8 cellular contexts compared by ENCODE assay signal in genomic region chr19:40798223-40798996, GRCh38. TPM values are rescaled to one million over a fixed set of nuclear protein-coding genes. Genes with fewer than 3 reads are reported as not detected.
A peak's percentile ranks its signal among the peaks of the same experiment; 100 is the strongest.
DNase-seq lines count a peak whose midpoint lies in the region; ATAC-seq and TF ChIP-seq lines count a peak whose summit lies in the region.

No MANE protein-coding gene starts in this region.

- H3K9me3 ChIP-seq in DOHH2 (ENCODE audit: control insufficient read depth, insufficient read depth, low read length) (no peaks in the 10 kb centered on the region), esophagus squamous epithelium (no peaks in the 10 kb centered on the region)

- H3F3A ChIP-seq in DOHH2 (ENCODE audit: control insufficient read depth, insufficient read depth), result peaks cover 2% of the 10 kb centered on the region; the same call in 1 of the 2 replicates

- H3K27me3 ChIP-seq in DOHH2 (ENCODE audit: control insufficient read depth, low read length), result no peaks in the 10 kb centered on the region
- no peaks in the 10 kb centered on the region for H3K27me3 ChIP-seq in KMS-11 (ENCODE audit: insufficient read depth, low read depth)
- no peaks in the 10 kb centered on the region for H3K27me3 ChIP-seq in esophagus squamous epithelium

- peak overlapping the region; percentile 79 for H3K27ac ChIP-seq in DOHH2 (ENCODE audit: low read depth, low read length)
- no peak overlapping the region for H3K27ac ChIP-seq in KMS-11
- peak overlapping the region; percentile 94 to 98 (median 96) for H3K27ac ChIP-seq in esophagus squamous epithelium

- H3K79me2 ChIP-seq in DOHH2 (ENCODE audit: control insufficient read depth, low read length), result peaks cover 43% of the 10 kb centered on the region
- peaks cover 16% of the 10 kb centered on the region for H3K79me2 ChIP-seq in KMS-11 (ENCODE audit: insufficient read depth, low read depth)

- H3K4me3 ChIP-seq in DOHH2 (ENCODE audit: low read length), result peak overlapping the region; percentile 71
- H3K4me3 ChIP-seq in KMS-11 (IDR thresholded peaks at IDR 0.05; ENCODE audit: insufficient read depth, low read depth, low read length), result no peak overlapping the region
- peak overlapping the region; percentile 22 to 99 (median 98) for H3K4me3 ChIP-seq in esophagus squamous epithelium

- H2AFZ ChIP-seq in KMS-11 (ENCODE audit: low read depth), result peak overlapping the region; percentile 72; the same call in 1 of the 2 replicates

- intact Hi-C loops in esophagus squamous epithelium (cut with DNase I), result no loop called here

- H3K4me2 ChIP-seq in DOHH2 (ENCODE audit: low read length) (peak overlapping the region; percentile 86), KMS-11 (peak overlapping the region; percentile 53; the same call in 1 of the 2 replicates)

- ATAC-seq in GM21737 (IDR thresholded peaks at IDR 0.05; ENCODE audit: unreplicated experiment), result peak; percentile 60

- H4K20me1 ChIP-seq in DOHH2 (ENCODE audit: control insufficient read depth, insufficient read depth, low read depth, low read length), result peaks cover 26% of the 10 kb centered on the region
- 0 out of 2 replicates have a peak, but pooled peaks cover 3% of the 10 kb centered on the region for H4K20me1 ChIP-seq in KMS-11 (ENCODE audit: insufficient read depth)

- DNase-seq in activated T-cell treated with anti-CD3 and anti-CD28 coated beads, Interleukin-2, amount 50 U/mL, for 48 hours, result peak; percentile 100
- DNase-seq in esophagus squamous epithelium (lab: John Stamatoyannopoulos, UW), result peak; percentile 100
- DNase-seq in myocyte (ENCODE audit: low read depth), result peak; percentile 100
- peak; percentile 100 for DNase-seq in stimulated activated CD8-positive, alpha-beta memory T cell treated with anti-CD3 and anti-CD28 coated beads, Interleukin-7, amount 100 ng/mL, for 4 hours (ENCODE audit: low read depth in 2 of 2)

- WGBS in esophagus squamous epithelium, 2 donors, result 0 to 3% methylated on average over 42 to 48 of the region's 53 CpGs

- peak overlapping the region; percentile 13; the same call in 1 of the 2 replicates for H3K9ac ChIP-seq in KMS-11

- no peaks in the 10 kb centered on the region for H3K9me2 ChIP-seq in DOHH2 (replicated peaks; ENCODE audit: control insufficient read depth, low read length)

- peaks cover 37% of the 10 kb centered on the region for H3K36me3 ChIP-seq in DOHH2 (ENCODE audit: control insufficient read depth, low read length)
- no peaks in the 10 kb centered on the region for H3K36me3 ChIP-seq in KMS-11 (ENCODE audit: insufficient read depth)
- peaks cover 11 to 29% (median 16%) of the 10 kb centered on the region in 3 donors for H3K36me3 ChIP-seq in esophagus squamous epithelium

- peak in 1 of 4 donors; percentile 59 for TF ChIP-seq POLR2A in esophagus squamous epithelium (IDR thresholded peaks at IDR 0.05)

- H3K4me1 ChIP-seq in DOHH2 (ENCODE audit: control insufficient read depth, low read length) (peaks cover 49% of the 10 kb centered on the region), KMS-11 (ENCODE audit: low read depth, poor library complexity, severe bottlenecking) (peaks cover 29% of the 10 kb centered on the region), esophagus squamous epithelium (peaks cover 35 to 46% (median 44%) of the 10 kb centered on the region in 3 donors)

- peak; percentile 62 for TF ChIP-seq CTCF in DOHH2 (IDR thresholded peaks at IDR 0.05; ENCODE audit: low read depth, low read length, poor library complexity, severe bottlenecking)
- peak; percentile 44; the same call in 1 of the 2 replicates for TF ChIP-seq CTCF in KMS-11 (conservative IDR thresholded peaks at IDR 0.05; ENCODE audit: low read depth, low read length)
- peak in 5 of 6 experiments; percentile 4 to 62 (median 53) for TF ChIP-seq CTCF in esophagus squamous epithelium (IDR thresholded peaks at IDR 0.05)

TF ChIP-seq in PFSK-1, 5 proteins besides CTCF, POLR2A, EP300 and RAD21:
- TF ChIP-seq FOXP2 (optimal IDR thresholded peaks at IDR 0.05; ENCODE audit: borderline replicate concordance, extremely low read depth, extremely low read length, insufficient read depth) (peak; percentile 74), REST (IDR thresholded peaks at IDR 0.05; ENCODE audit: insufficient read depth in 1 of 2, low read depth in 2 of 2, low read length in 2 of 2) (no peak), SIN3A (IDR thresholded peaks at IDR 0.05; ENCODE audit: borderline replicate concordance, insufficient read depth, low read length) (no peak)

RNA-seq across cellular contexts. Expression of gene EGLN2, which starts 0.6 kb away (rescaled TPM):
- 174 TPM for polyA plus RNA-seq in PFSK-1 (2012; ENCODE audit: insufficient read length, low read depth)
- total RNA-seq in esophagus squamous epithelium (10 to 100 TPM; 30.3 to 50.9 (median 33.0) TPM), myocyte (59.3 and 65.8 TPM in 2 replicates)
- polyA plus RNA-seq in myocyte (2012), result 55.1 TPM

RNA-seq across cellular contexts. Expression of gene RAB4B, which starts 20.4 kb away (rescaled TPM):
- 55.7 TPM for polyA plus RNA-seq in PFSK-1 (2012; ENCODE audit: insufficient read length, low read depth)
- total RNA-seq in esophagus squamous epithelium, result 10 to 100 TPM; 15.2 to 37.0 (median 20.5) TPM
- 19.6 and 21.4 TPM in 2 replicates for total RNA-seq in myocyte
- 25.9 TPM for polyA plus RNA-seq in myocyte (2012)

RNA-seq across cellular contexts. Expression of gene MIA, which starts 23.1 kb away (rescaled TPM):
- polyA plus RNA-seq in PFSK-1 (2012; ENCODE audit: insufficient read length, low read depth), result not detected
- total RNA-seq in esophagus squamous epithelium (1 to 10 TPM in 1 of 4 donors, not detected in 3; 3.7 TPM), myocyte (not detected in 2 replicates)
- 0.42 TPM for polyA plus RNA-seq in myocyte (2012)

RNA-seq across cellular contexts. Expression of gene SNRPA, which starts 47.4 kb away (rescaled TPM):
- 114 TPM for polyA plus RNA-seq in PFSK-1 (2012; ENCODE audit: insufficient read length, low read depth)
- total RNA-seq in esophagus squamous epithelium, result 10 to 100 TPM; 45.0 to 79.5 (median 51.0) TPM
- 37.3 and 52.8 TPM in 2 replicates for total RNA-seq in myocyte
- polyA plus RNA-seq in myocyte (2012), result 41.5 TPM

RNA-seq across cellular contexts. Expression of gene ACTMAP, which starts 48.1 kb away (rescaled TPM):
- 28.5 TPM for polyA plus RNA-seq in PFSK-1 (2012; ENCODE audit: insufficient read length, low read depth)
- total RNA-seq in esophagus squamous epithelium, result 1 to 10 TPM; 2.1 to 2.8 (median 2.4) TPM
- 2.2 and 3.6 TPM in 2 replicates for total RNA-seq in myocyte
- polyA plus RNA-seq in myocyte (2012), result 10.1 TPM
